In genomic region chr19:53520163-53520546, GRCh38 we compare ENCODE assay signal across 8 cellular contexts. TPM values are rescaled to one million over a fixed set of nuclear protein-coding genes. Genes with fewer than 3 reads are reported as not detected.
DNase-seq lines count a peak whose midpoint lies in the region; ATAC-seq, FAIRE-seq and TF ChIP-seq lines count a peak whose summit lies in the region.

No MANE protein-coding gene starts in this region.

- H3K36me3 ChIP-seq in CD4-positive, CD25-positive, alpha-beta regulatory T cell (ENCODE audit: control insufficient read depth, insufficient read depth, low read length) = no peaks in the 10 kb centered on the region
- H3K36me3 ChIP-seq in PC-9 (ENCODE audit: low read depth) (peaks cover 3% of the 10 kb centered on the region; the same call in 1 of the 2 replicates), endothelial cell of umbilical vein (ENCODE audit: control insufficient read depth in 2 of 2, extremely low read depth in 1 of 2, insufficient read depth in 2 of 2, low read length in 2 of 2) (no peaks in the 10 kb centered on the region), osteoblast (ENCODE audit: insufficient read depth, low read length) (no peaks in the 10 kb centered on the region)

- peak overlapping the region; percentile 94 to 99 (median 98) for H3K4me3 Mint-ChIP-seq in CD4-positive, CD25-positive, alpha-beta regulatory T cell

- DNase-seq in CD4-positive, CD25-positive, alpha-beta regulatory T cell = no peak
- DNase-seq in PC-9 (no peak), endothelial cell of umbilical vein (ENCODE audit: low read depth, low spot score) (no peak), osteoblast (ENCODE audit: insufficient read length, low spot score, missing footprints) (no peak), SKM-1 (lab: John Stamatoyannopoulos, UW; ENCODE audit: unreplicated experiment) (no peak), retina (no peak)

- H3K9me3 Mint-ChIP-seq in CD4-positive, CD25-positive, alpha-beta regulatory T cell = peaks cover 0 to 19% (median 5%) of the 10 kb centered on the region in 7 donors

- H3K9ac ChIP-seq in endothelial cell of umbilical vein (replicated peaks; ENCODE audit: extremely low read depth, insufficient read depth, low read length) = no peak overlapping the region

- POLR2A ChIA-PET in PC-9 (lab: Charles Lee; ENCODE audit: unreplicated experiment) = interaction anchor here (0.7 kb wide), 1 partner anchor 955 kb away, joined by 4 read pairs; no protein-coding TSS in a partner anchor
- POLR2A ChIA-PET in endothelial cell of umbilical vein (lab: Charles Lee) = no interaction called here

- H3K9me3 ChIP-seq in CD4-positive, CD25-positive, alpha-beta regulatory T cell (ENCODE audit: control insufficient read depth in 2 of 2, low read length in 2 of 2) = no peaks in the 10 kb centered on the region
- H3K9me3 ChIP-seq in PC-9 (ENCODE audit: insufficient read depth, low read depth) (peaks cover 7% of the 10 kb centered on the region), endothelial cell of umbilical vein (replicated peaks; ENCODE audit: control insufficient read depth, insufficient read depth, low read length) (no peaks in the 10 kb centered on the region), osteoblast (ENCODE audit: low read depth, low read length) (no peaks in the 10 kb centered on the region)

- H3F3A ChIP-seq in PC-9 (ENCODE audit: insufficient read depth, low read depth) = peaks cover 7% of the 10 kb centered on the region; the same call in 1 of the 2 replicates

- no peak for FAIRE-seq in endothelial cell of umbilical vein (lab: Jason Lieb, UNC)

- TF ChIP-seq CTCF in PC-9 (conservative IDR thresholded peaks at IDR 0.05) (no peak), endothelial cell of umbilical vein (IDR thresholded peaks at IDR 0.05; ENCODE audit: extremely low read depth in 1 of 2, insufficient read depth in 1 of 2, low read depth in 1 of 2, low read length in 2 of 2) (no peak), osteoblast (IDR thresholded peaks at IDR 0.05; ENCODE audit: extremely low read depth, low read depth, low read length) (no peak)

- H3K27ac ChIP-seq in CD4-positive, CD25-positive, alpha-beta regulatory T cell (ENCODE audit: insufficient read depth, low read length, poor library complexity, severe bottlenecking) = peak overlapping the region; percentile 77
- no peak overlapping the region for H3K27ac ChIP-seq in PC-9
- H3K27ac ChIP-seq in endothelial cell of umbilical vein (ENCODE audit: insufficient read depth, low read depth, low read length) = peak overlapping the region; percentile 39
- H3K27ac ChIP-seq in osteoblast (ENCODE audit: low read depth, low read length) = peak overlapping the region; percentile 64

- peak overlapping the region in 2 of 3 donors; percentile 98 to 100 for H3K27ac Mint-ChIP-seq in CD4-positive, CD25-positive, alpha-beta regulatory T cell

- H3K9me2 ChIP-seq in PC-9 (ENCODE audit: insufficient read depth) = no peaks in the 10 kb centered on the region

- H3K9me1 ChIP-seq in endothelial cell of umbilical vein (replicated peaks; ENCODE audit: control insufficient read depth, extremely low read depth, insufficient read depth, low read length) = no peaks in the 10 kb centered on the region

- H3K4me3 ChIP-seq in CD4-positive, CD25-positive, alpha-beta regulatory T cell (ENCODE audit: low read depth, low read length) = peak overlapping the region; percentile 81
- H3K4me3 ChIP-seq in PC-9 = peak overlapping the region; percentile 62
- peak overlapping the region in 2 of 3 experiments; percentile 30 to 32 for H3K4me3 ChIP-seq in endothelial cell of umbilical vein (replicated peaks in 1 of 3; ENCODE audit: insufficient read depth in 1 of 3, low read depth in 1 of 3, low read length in 3 of 3)
- H3K4me3 ChIP-seq in osteoblast (ENCODE audit: insufficient read depth, low read length) = peak overlapping the region; percentile 81

- dilution Hi-C loops in endothelial cell of umbilical vein (cut with MboI; ENCODE audit: extremely low pct_ligation_motif_present, low sequenced_read_pairs) = no loop called here

- CTCF ChIA-PET in PC-9 (lab: Charles Lee) (no interaction called here), endothelial cell of umbilical vein (lab: Charles Lee) (interaction anchor here (0.8 to 1.9 kb wide), 7 partner anchors 11 to 443 kb away, joined by 4 to 10 read pairs (median 5); partner anchors contain the start of gene ZNF761)

- no peaks in the 10 kb centered on the region for H4K20me1 ChIP-seq in PC-9 (ENCODE audit: insufficient read depth)
- no peaks in the 10 kb centered on the region for H4K20me1 ChIP-seq in endothelial cell of umbilical vein (replicated peaks; ENCODE audit: control insufficient read depth, extremely low read depth, insufficient read depth, low read length)
- H4K20me1 ChIP-seq in osteoblast (ENCODE audit: insufficient read depth, low read length) = no peaks in the 10 kb centered on the region

- peaks cover 7 to 23% (median 15%) of the 10 kb centered on the region in 4 donors for H3K4me1 Mint-ChIP-seq in CD4-positive, CD25-positive, alpha-beta regulatory T cell

- peaks cover 18% of the 10 kb centered on the region for H3K4me1 ChIP-seq in CD4-positive, CD25-positive, alpha-beta regulatory T cell (ENCODE audit: control insufficient read depth, insufficient read depth, low read length, poor library complexity, severe bottlenecking)
- H3K4me1 ChIP-seq in PC-9 (replicated peaks; ENCODE audit: insufficient read depth) (peaks cover 14% of the 10 kb centered on the region), endothelial cell of umbilical vein (ENCODE audit: control insufficient read depth, extremely low read depth, insufficient read depth, low read length) (peaks cover 8% of the 10 kb centered on the region), osteoblast (ENCODE audit: insufficient read depth, low read length) (peaks cover 12% of the 10 kb centered on the region)

- peak overlapping the region; percentile 94 for H2AFZ ChIP-seq in PC-9
- peak overlapping the region; percentile 77 for H2AFZ ChIP-seq in endothelial cell of umbilical vein (ENCODE audit: low read depth, low read length)
- peak overlapping the region; percentile 97 for H2AFZ ChIP-seq in osteoblast (ENCODE audit: low read length)

- intact Hi-C loops in PC-9 (cut with micrococcal nuclease; ENCODE audit: unreplicated experiment) = loop anchor here (1.0 kb wide), 1 partner anchor 25 kb away; no protein-coding TSS in a partner anchor
- intact Hi-C loops in endothelial cell of umbilical vein (cut with micrococcal nuclease) = loop anchor here (1.0 to 2.0 kb wide), 3 partner anchors 18 to 89 kb away; partner anchors contain the start of genes ZNF331, ZNF761 and ZNF813

- peaks cover 8% of the 10 kb centered on the region for H3K27me3 Mint-ChIP-seq in CD4-positive, CD25-positive, alpha-beta regulatory T cell

- TF ChIP-seq POLR2A in endothelial cell of umbilical vein (IDR thresholded peaks at IDR 0.05; ENCODE audit: low read depth, low read length) = no peak

- no peak for ATAC-seq in CD4-positive, CD25-positive, alpha-beta regulatory T cell (ENCODE audit: low read depth in 2 of 2)
- ATAC-seq in GM21423 (IDR thresholded peaks at IDR 0.05; ENCODE audit: unreplicated experiment) = no peak
- no peak for ATAC-seq in HG02884 (IDR thresholded peaks at IDR 0.05; ENCODE audit: unreplicated experiment)

- BruUV-seq in PC-9 (replicated peaks; lab: Mats Ljungman, UMichigan) = TSS peak; percentile 75
- TSS peak; percentile 64 for BruUV-seq in endothelial cell of umbilical vein (replicated peaks; lab: Mats Ljungman, UMichigan)

- H3K79me2 ChIP-seq in PC-9 (ENCODE audit: low read depth) (peaks cover 15% of the 10 kb centered on the region), endothelial cell of umbilical vein (ENCODE audit: control insufficient read depth, insufficient read depth, low read length) (peaks cover 5% of the 10 kb centered on the region), osteoblast (ENCODE audit: insufficient read depth, low read length) (peaks cover 7% of the 10 kb centered on the region)

- peaks cover 18% of the 10 kb centered on the region for H3K36me3 Mint-ChIP-seq in CD4-positive, CD25-positive, alpha-beta regulatory T cell

- no peaks in the 10 kb centered on the region for H3K27me3 ChIP-seq in CD4-positive, CD25-positive, alpha-beta regulatory T cell (ENCODE audit: control insufficient read depth, insufficient read depth, low read length)
- H3K27me3 ChIP-seq in PC-9 (ENCODE audit: insufficient read depth, low read depth) = no peaks in the 10 kb centered on the region
- H3K27me3 ChIP-seq in endothelial cell of umbilical vein (ENCODE audit: control insufficient read depth in 2 of 2, insufficient read depth in 2 of 2, low read length in 2 of 2) = no peaks in the 10 kb centered on the region
- H3K27me3 ChIP-seq in osteoblast (ENCODE audit: insufficient read depth, low read length) = no peaks in the 10 kb centered on the region

- H3K4me2 ChIP-seq in PC-9 = peak overlapping the region; percentile 99
- H3K4me2 ChIP-seq in endothelial cell of umbilical vein (ENCODE audit: insufficient read depth, low read length) = peak overlapping the region; percentile 69
- peak overlapping the region; percentile 91 for H3K4me2 ChIP-seq in osteoblast (ENCODE audit: insufficient read depth, low read length)

RNA-seq across cellular contexts. Expression of gene ZNF331, which starts 17.8 kb away (rescaled TPM):
- total RNA-seq in CD4-positive, CD25-positive, alpha-beta regulatory T cell = 504 TPM
- polyA plus RNA-seq in CD4-positive, CD25-positive, alpha-beta regulatory T cell = 10 to 100 TPM; 27.9 to 46.7 (median 38.3) TPM
- 39.2 and 51.6 TPM in 2 replicates for total RNA-seq in PC-9 (2021)
- 11.2 TPM in 2 replicates for total RNA-seq in endothelial cell of umbilical vein
- polyA plus RNA-seq in endothelial cell of umbilical vein = 3.9 and 6.2 TPM in 2 replicates
- polyA plus RNA-seq in endothelial cell of umbilical vein (2011; cell fraction: cytosol; rRNA removed) = 2.3 and 3.6 TPM in 2 replicates
- polyA plus RNA-seq in endothelial cell of umbilical vein (2011; cell fraction: nucleus; rRNA removed) = 18.4 and 27.7 TPM in 2 replicates
- 6.9 and 7.0 TPM in 2 replicates for polyA plus RNA-seq in endothelial cell of umbilical vein (2012)
- 6.4 and 9.2 TPM in 2 replicates for polyA minus RNA-seq in endothelial cell of umbilical vein
- 5.1 TPM for polyA minus RNA-seq in endothelial cell of umbilical vein (2011; cell fraction: cytosol; rRNA and poly(A)+ RNA removed)
- polyA minus RNA-seq in endothelial cell of umbilical vein (2011; cell fraction: nucleus; rRNA and poly(A)+ RNA removed) = 10.5 and 11.8 TPM in 2 replicates
- total RNA-seq in osteoblast = 16.6 and 25.0 TPM in 2 replicates

RNA-seq across cellular contexts. Expression of gene ZNF813, which starts 52.6 kb away (rescaled TPM):
- 2.4 TPM for total RNA-seq in CD4-positive, CD25-positive, alpha-beta regulatory T cell
- 1 to 10 TPM; 1.7 to 4.2 (median 2.7) TPM for polyA plus RNA-seq in CD4-positive, CD25-positive, alpha-beta regulatory T cell
- total RNA-seq in PC-9 (2021) (6.1 and 6.3 TPM in 2 replicates), endothelial cell of umbilical vein (2.3 TPM in 2 replicates), osteoblast (3.6 and 4.4 TPM in 2 replicates)
- polyA plus RNA-seq in endothelial cell of umbilical vein = 0.37 and 0.47 TPM in 2 replicates
- 0.68 and 0.85 TPM in 2 replicates for polyA plus RNA-seq in endothelial cell of umbilical vein (2011; cell fraction: cytosol; rRNA removed)
- 0.78 and 1.0 TPM in 2 replicates for polyA plus RNA-seq in endothelial cell of umbilical vein (2011; cell fraction: nucleus; rRNA removed)
- 1.4 and 2.4 TPM in 2 replicates for polyA plus RNA-seq in endothelial cell of umbilical vein (2012)
- polyA minus RNA-seq in endothelial cell of umbilical vein = 2.8 TPM in 2 replicates
- 1.0 TPM for polyA minus RNA-seq in endothelial cell of umbilical vein (2011; cell fraction: cytosol; rRNA and poly(A)+ RNA removed)
- 2.5 and 2.6 TPM in 2 replicates for polyA minus RNA-seq in endothelial cell of umbilical vein (2011; cell fraction: nucleus; rRNA and poly(A)+ RNA removed)

Comparison
In these comparisons a context has a peak if more than half of its experiments do, and no peak if none do; other contexts are left out.
1. H3K4me3 ChIP-seq: peak in every context shown above with its lines; median percentile 81 in CD4-positive, CD25-positive, alpha-beta regulatory T cell; 81 in osteoblast; 62 in PC-9; 31 in endothelial cell of umbilical vein.